Comparison of ENCODE assay signal across 8 cellular contexts in the genomic region with DNA sequence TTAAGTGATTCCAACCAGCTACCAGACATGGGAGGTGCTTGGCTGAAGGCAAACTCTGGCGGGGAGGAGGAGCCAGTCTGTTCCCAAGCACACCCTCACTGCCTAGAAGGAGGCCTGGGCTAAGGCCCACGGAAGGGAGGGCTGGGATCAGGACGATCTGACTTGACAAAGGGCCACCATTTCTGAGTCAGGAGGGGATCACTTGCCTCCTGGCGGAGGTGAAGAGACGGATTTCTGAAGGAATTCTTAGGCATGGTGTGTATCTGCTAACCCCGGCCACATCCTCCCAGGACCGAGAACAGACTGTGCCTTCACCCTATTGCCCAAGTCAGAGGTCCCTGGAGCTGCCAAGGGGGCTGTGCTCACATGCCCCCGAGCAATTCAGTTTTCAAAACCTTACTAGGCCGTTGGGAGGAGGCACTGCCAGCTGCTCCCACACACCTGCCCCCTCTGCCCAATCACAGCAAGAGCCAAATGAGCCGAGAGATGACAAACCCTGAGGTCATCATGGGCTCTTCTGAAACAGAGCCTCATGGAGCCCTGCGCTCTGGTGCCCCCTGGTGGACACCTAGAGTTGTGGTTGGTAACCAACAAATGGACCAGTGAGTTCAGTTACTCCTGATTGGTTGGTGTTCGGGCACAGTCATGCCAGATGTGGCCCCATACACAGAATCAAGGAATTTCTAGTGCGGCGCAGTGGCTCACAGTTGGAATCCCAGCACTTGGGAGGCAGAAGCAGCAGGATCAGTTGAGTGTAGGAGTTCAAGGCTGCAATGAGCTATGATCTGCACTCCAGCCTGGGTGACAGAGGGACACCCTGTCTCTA. TPM values are rescaled to one million over a fixed set of nuclear protein-coding genes. Genes with fewer than 3 reads are reported as not detected.
DNase-seq lines count a peak whose midpoint lies in the region; TF ChIP-seq lines count a peak whose summit lies in the region.

No MANE protein-coding gene starts in this region.

- no peak overlapping the region for H3T11ph ChIP-seq in H9 (ENCODE audit: low read length)

- H3K4me3 ChIP-seq in MG63 = peak overlapping the region; percentile 7

- H3K56ac ChIP-seq in H9 (ENCODE audit: insufficient read length, low read depth, low read length) = no peak overlapping the region

- DNase-seq in G401 (ENCODE audit: low spot score) (peak; percentile 96), H9 (peak; percentile 99), MG63 (peak; percentile 97), glomerular visceral epithelial cell (ENCODE audit: extremely low spot score) (peak; percentile 97), posterior vena cava (ENCODE audit: low spot score) (peak; percentile 98), ureter (ENCODE audit: low spot score) (peak; percentile 94), MV-4-11 (lab: John Stamatoyannopoulos, UW) (no peak)
- peak; percentile 86 for DNase-seq in activated T-helper 2 cell treated with anti-CD3 and anti-CD28 coated beads, Interferon-gamma antibody, Interleukin-2, Interleukin-4, amounts not matched to agents 10 μg/mL and 5 μg/mL and 100 μg/mL, durations not matched to agents 14 hours and 24 hours and 36 hours (ENCODE audit: low spot score)

- H2BK12ac ChIP-seq in H9 (ENCODE audit: insufficient read length, low read depth, low read length) = no peak overlapping the region

- no peak overlapping the region for H2BK20ac ChIP-seq in H9 (ENCODE audit: low read depth, low read length, poor library complexity, severe bottlenecking)

- H3K9me3 ChIP-seq in H9 (ENCODE audit: control insufficient read depth, low read depth, low read length) (no peaks in the 10 kb centered on the region), MG63 (no peaks in the 10 kb centered on the region)

- H2BK5ac ChIP-seq in H9 (ENCODE audit: insufficient read length, low read length) = no peak overlapping the region

- H3K27me3 Mint-ChIP-seq in H9 (ENCODE audit: low read depth) = peaks cover 32% of the 10 kb centered on the region
- H3K27me3 Mint-ChIP-seq in activated T-helper 2 cell treated with anti-CD3 and anti-CD28 coated beads, Interferon-gamma antibody, Interleukin-2, Interleukin-4, amounts not matched to agents 10 μg/mL and 5 μg/mL and 100 μg/mL, durations not matched to agents 14 hours and 24 hours and 36 hours (ENCODE audit: low read depth) = no peaks in the 10 kb centered on the region

- H3K27ac Mint-ChIP-seq in H9 = peak overlapping the region; percentile 97 to 99 (median 97)
- peak overlapping the region; percentile 81 for H3K27ac Mint-ChIP-seq in activated T-helper 2 cell treated with anti-CD3 and anti-CD28 coated beads, Interferon-gamma antibody, Interleukin-2, Interleukin-4, amounts not matched to agents 10 μg/mL and 5 μg/mL and 100 μg/mL, durations not matched to agents 14 hours and 24 hours and 36 hours

- H4K5ac ChIP-seq in H9 (ENCODE audit: insufficient read length, low read depth, low read length) = no peak overlapping the region

- peak overlapping the region; percentile 30 to 67 for H3K4me3 Mint-ChIP-seq in H9
- no peak overlapping the region for H3K4me3 Mint-ChIP-seq in activated T-helper 2 cell treated with anti-CD3 and anti-CD28 coated beads, Interferon-gamma antibody, Interleukin-2, Interleukin-4, amounts not matched to agents 10 μg/mL and 5 μg/mL and 100 μg/mL, durations not matched to agents 14 hours and 24 hours and 36 hours (ENCODE audit: low read depth)

- H4K8ac ChIP-seq in H9 (replicated peaks; ENCODE audit: insufficient read length, low read depth, low read length) = no peak overlapping the region

- H3K9me3 Mint-ChIP-seq in H9 = no peaks in the 10 kb centered on the region; a peak in 1 of 5 replicates
- H3K9me3 Mint-ChIP-seq in activated T-helper 2 cell treated with anti-CD3 and anti-CD28 coated beads, Interferon-gamma antibody, Interleukin-2, Interleukin-4, amounts not matched to agents 10 μg/mL and 5 μg/mL and 100 μg/mL, durations not matched to agents 14 hours and 24 hours and 36 hours = no peaks in the 10 kb centered on the region

- no peaks in the 10 kb centered on the region for H3K36me3 ChIP-seq in MG63

- no CpG with 5 or more reads among the region's 14 CpGs for WGBS in H9 (ENCODE audit: extremely low coverage, insufficient read length, low lambda C conversion rate)

- no peak overlapping the region for H4K91ac ChIP-seq in H9 (ENCODE audit: insufficient read length, low read depth, low read length)

- intact Hi-C loops in activated T-helper 2 cell treated with anti-CD3 and anti-CD28 coated beads, Interferon-gamma antibody, Interleukin-2, Interleukin-4, amounts not matched to agents 10 μg/mL and 5 μg/mL and 100 μg/mL, durations not matched to agents 14 hours and 24 hours and 36 hours (cut with micrococcal nuclease) = loop anchor here (1.0 kb wide), 4 partner anchors 8 to 56 kb away; no protein-coding TSS in a partner anchor
- intact Hi-C loops in posterior vena cava (cut with DNase I) = loop anchor here (5.0 to 10.0 kb wide), 2 partner anchors 50 to 58 kb away; no protein-coding TSS in a partner anchor

- peak overlapping the region; percentile 5 for H3K4me2 ChIP-seq in H9 (ENCODE audit: insufficient read depth, insufficient read length, low read length)

- H2AFZ ChIP-seq in H9 (ENCODE audit: low read length) = no peak overlapping the region

- H3K4me1 ChIP-seq in H9 (ENCODE audit: insufficient read depth, low read length) = peaks cover 4% of the 10 kb centered on the region; the same call in 1 of the 2 replicates

- H3K18ac ChIP-seq in H9 (ENCODE audit: insufficient read length, low read depth, low read length) = peak overlapping the region; percentile 61

- H3K79me2 ChIP-seq in H9 (ENCODE audit: insufficient read depth, low read length) = no peaks in the 10 kb centered on the region

- no peak overlapping the region for H2AK5ac ChIP-seq in H9 (ENCODE audit: insufficient read length, low read length)

- in situ Hi-C loops in G401 (cut with HindIII; ENCODE audit: low sequenced_read_pairs) = no loop called here

- H3K9ac ChIP-seq in H9 (ENCODE audit: extremely low read depth, insufficient read length, low read length) = no peak overlapping the region

- H3K4ac ChIP-seq in H9 (ENCODE audit: low read depth, low read length) = no peak overlapping the region

- H3K27me3 ChIP-seq in H9 (ENCODE audit: insufficient read depth, low read length) (no peaks in the 10 kb centered on the region), MG63 (peaks cover 3% of the 10 kb centered on the region)

- H4K20me1 ChIP-seq in H9 (ENCODE audit: control insufficient read depth, insufficient read depth, insufficient read length) = no peaks in the 10 kb centered on the region

- no peak overlapping the region for H3K23ac ChIP-seq in H9 (ENCODE audit: insufficient read length, low read depth, low read length)

- peaks cover 7% of the 10 kb centered on the region for H3K23me2 ChIP-seq in H9 (ENCODE audit: insufficient read length, low read depth, low read length, poor library complexity, severe bottlenecking)

- H2BK120ac ChIP-seq in H9 (ENCODE audit: low read depth, low read length, poor library complexity, severe bottlenecking) = no peak overlapping the region

- TF ChIP-seq CTCF in H9 (conservative IDR thresholded peaks at IDR 0.05) = peak; percentile 99

- H3K27ac ChIP-seq in H9 (ENCODE audit: insufficient read length, low read depth, low read length) = peak overlapping the region; percentile 43

- no peaks in the 10 kb centered on the region for H3K79me1 ChIP-seq in H9 (ENCODE audit: insufficient read depth, low read depth, low read length, poor library complexity, severe bottlenecking)

- peaks cover 26 to 34% of the 10 kb centered on the region in 2 experiments for H3K4me1 Mint-ChIP-seq in H9
- H3K4me1 Mint-ChIP-seq in activated T-helper 2 cell treated with anti-CD3 and anti-CD28 coated beads, Interferon-gamma antibody, Interleukin-2, Interleukin-4, amounts not matched to agents 10 μg/mL and 5 μg/mL and 100 μg/mL, durations not matched to agents 14 hours and 24 hours and 36 hours (ENCODE audit: low read depth) = peaks cover 22% of the 10 kb centered on the region

- no peak overlapping the region for H2BK15ac ChIP-seq in H9 (ENCODE audit: low read depth, low read length)

- no peaks in the 10 kb centered on the region; a peak in 1 of 7 replicates for H3K36me3 Mint-ChIP-seq in H9 (ENCODE audit: insufficient read depth in 1 of 3, low read depth in 3 of 3)
- H3K36me3 Mint-ChIP-seq in activated T-helper 2 cell treated with anti-CD3 and anti-CD28 coated beads, Interferon-gamma antibody, Interleukin-2, Interleukin-4, amounts not matched to agents 10 μg/mL and 5 μg/mL and 100 μg/mL, durations not matched to agents 14 hours and 24 hours and 36 hours (ENCODE audit: low read depth) = no peaks in the 10 kb centered on the region

- peak overlapping the region; percentile 27; the same call in 1 of the 2 replicates for H3K14ac ChIP-seq in H9 (ENCODE audit: insufficient read depth, low read length)

RNA-seq across cellular contexts. Expression of gene TNK2, which starts 6.5 kb away (rescaled TPM):
- total RNA-seq in G401 (2014; rRNA removed; shearing (Covaris generic)) = 45.2 and 51.8 TPM in 2 replicates
- 34.5 and 35.3 TPM in 2 replicates for total RNA-seq in H9 (2021)
- 6.3 and 22.2 TPM in 2 replicates for total RNA-seq in MG63 (2014; rRNA removed; shearing (Covaris generic); ENCODE audit: low replicate concordance)
- total RNA-seq in activated T-helper 2 cell treated with anti-CD3 and anti-CD28 coated beads, Interferon-gamma antibody, Interleukin-2, Interleukin-4, amounts not matched to agents 10 μg/mL and 5 μg/mL and 100 μg/mL, durations not matched to agents 14 hours and 24 hours and 36 hours = 122 and 123 TPM in 2 replicates
- 10 to 100 TPM; 24.3 to 34.1 TPM for total RNA-seq in posterior vena cava
- total RNA-seq in ureter = 97.6 TPM
